In genomic region chr19:48631254-48631653, GRCh38 we compare ENCODE assay signal across 12 cellular contexts. TPM values are rescaled to one million over a fixed set of nuclear protein-coding genes. Genes with fewer than 3 reads are reported as not detected.
A peak's percentile ranks its signal among the peaks of the same experiment; 100 is the strongest.
DNase-seq lines count a peak whose midpoint lies in the region; ATAC-seq and TF ChIP-seq lines count a peak whose summit lies in the region.
"Had no signal": no experiment of that assay in that cellular context is flagged by ENCODE, and none has a peak within 500 bp of the region (broad histone marks: within the 10 kb centered on the region; RNA-seq: fewer than 3 reads in every experiment).

No MANE protein-coding gene starts in this region.

- no peaks in the 10 kb centered on the region for H3K27me3 Mint-ChIP-seq in activated T-helper 1 cell treated with anti-CD3 and anti-CD28 coated beads, Interleukin-12 subunit alpha, Interleukin-12 subunit beta, Interleukin-2, Interleukin-4 antibody, amounts not matched to agents 30 ng/mL and 10 ng/mL and 1 ng/mL, durations not matched to agents 14 hours and 24 hours and 36 hours (ENCODE audit: insufficient read depth)

- peaks cover 38% of the 10 kb centered on the region for H3K36me3 Mint-ChIP-seq in stimulated activated effector memory CD8-positive, alpha-beta T cell treated with anti-CD3 and anti-CD28 coated beads, Interleukin-12 subunit alpha, Interleukin-12 subunit beta, amount 100 ng/mL, for 72 hours
- peaks cover 9% of the 10 kb centered on the region for H3K36me3 Mint-ChIP-seq in activated T-helper 1 cell treated with anti-CD3 and anti-CD28 coated beads, Interleukin-12 subunit alpha, Interleukin-12 subunit beta, Interleukin-2, Interleukin-4 antibody, amounts not matched to agents 30 ng/mL and 10 ng/mL and 1 ng/mL, durations not matched to agents 14 hours and 24 hours and 36 hours (ENCODE audit: low read depth)

- intact Hi-C loops in activated T-helper 1 cell treated with anti-CD3 and anti-CD28 coated beads, Interleukin-12 subunit alpha, Interleukin-12 subunit beta, Interleukin-2, Interleukin-4 antibody, amounts not matched to agents 30 ng/mL and 10 ng/mL and 1 ng/mL, durations not matched to agents 14 hours and 24 hours and 36 hours (cut with micrococcal nuclease): loop anchor here (10.0 kb wide), 1 partner anchor 484 kb away; the partner anchor contains the start of genes C19orf73, LIN7B and PPFIA3

- H3K27me3 ChIP-seq in iPS-18a (ENCODE audit: control insufficient read depth, insufficient read depth, low read length): peaks cover 6% of the 10 kb centered on the region

- H3K4me3 ChIP-seq in iPS-18a (ENCODE audit: low read length) (peak overlapping the region; percentile 47), foreskin fibroblast (ENCODE audit: low read depth in 1 of 2, low read length in 2 of 2) (no peak overlapping the region)

- peak overlapping the region; percentile 45 for H3K27ac Mint-ChIP-seq in stimulated activated effector memory CD8-positive, alpha-beta T cell treated with anti-CD3 and anti-CD28 coated beads, Interleukin-12 subunit alpha, Interleukin-12 subunit beta, amount 100 ng/mL, for 72 hours
- H3K27ac Mint-ChIP-seq in activated T-helper 1 cell treated with anti-CD3 and anti-CD28 coated beads, Interleukin-12 subunit alpha, Interleukin-12 subunit beta, Interleukin-2, Interleukin-4 antibody, amounts not matched to agents 30 ng/mL and 10 ng/mL and 1 ng/mL, durations not matched to agents 14 hours and 24 hours and 36 hours: no peak overlapping the region

- no peaks in the 10 kb centered on the region for H3K9me3 ChIP-seq in iPS-18a (ENCODE audit: control insufficient read depth, low read depth, low read length)

- DNase-seq in G401 (ENCODE audit: low spot score) (peak; percentile 44), RWPE1 (ENCODE audit: low spot score) (no peak), foreskin fibroblast (no peak)
- no peak for DNase-seq in stimulated activated effector memory CD8-positive, alpha-beta T cell treated with anti-CD3 and anti-CD28 coated beads, Interleukin-12 subunit alpha, Interleukin-12 subunit beta, amount 100 ng/mL, for 72 hours (ENCODE audit: low spot score in 2 of 2)
- DNase-seq in activated T-helper 1 cell treated with anti-CD3 and anti-CD28 coated beads, Interleukin-12 subunit alpha, Interleukin-12 subunit beta, Interleukin-2, Interleukin-4 antibody, amounts not matched to agents 30 ng/mL and 10 ng/mL and 1 ng/mL, durations not matched to agents 14 hours and 24 hours and 36 hours (ENCODE audit: low spot score): no peak
- DNase-seq: activated T-cell treated with anti-CD3 and anti-CD28 coated beads, Interleukin-2, amount 50 U/mL, for 4 hours; NCI-H82 had no signal

- H3K4me1 ChIP-seq in iPS-18a (ENCODE audit: control insufficient read depth, low read depth, low read length): peaks cover 33% of the 10 kb centered on the region

- H3K36me3 ChIP-seq in iPS-18a (ENCODE audit: control insufficient read depth, low read depth, low read length): no peaks in the 10 kb centered on the region

- POLR2A ChIA-PET in RWPE1 (lab: Yijun Ruan, JAX; ENCODE audit: low non-redundant PET): interaction anchor here (0.5 kb wide), 1 partner anchor 120 kb away, joined by 3 read pairs; no protein-coding TSS in a partner anchor

- no peak for TF ChIP-seq CTCF in RWPE1 (conservative IDR thresholded peaks at IDR 0.05; ENCODE audit: low read depth)
- no peak for TF ChIP-seq CTCF in foreskin fibroblast (IDR thresholded peaks at IDR 0.05; ENCODE audit: low read depth, low read length)

- in situ Hi-C loops in G401 (cut with HindIII; ENCODE audit: low sequenced_read_pairs): no loop called here

- no peaks in the 10 kb centered on the region for H3K9me3 Mint-ChIP-seq in stimulated activated effector memory CD8-positive, alpha-beta T cell treated with anti-CD3 and anti-CD28 coated beads, Interleukin-12 subunit alpha, Interleukin-12 subunit beta, amount 100 ng/mL, for 72 hours
- no peaks in the 10 kb centered on the region for H3K9me3 Mint-ChIP-seq in activated T-helper 1 cell treated with anti-CD3 and anti-CD28 coated beads, Interleukin-12 subunit alpha, Interleukin-12 subunit beta, Interleukin-2, Interleukin-4 antibody, amounts not matched to agents 30 ng/mL and 10 ng/mL and 1 ng/mL, durations not matched to agents 14 hours and 24 hours and 36 hours
- H3K9me3 Mint-ChIP-seq: activated T-cell treated with anti-CD3 and anti-CD28 coated beads, Interleukin-2, amount 50 U/mL, for 4 hours; nephron had no signal

- no peak overlapping the region for H3K4me3 Mint-ChIP-seq in stimulated activated effector memory CD8-positive, alpha-beta T cell treated with anti-CD3 and anti-CD28 coated beads, Interleukin-12 subunit alpha, Interleukin-12 subunit beta, amount 100 ng/mL, for 72 hours
- H3K4me3 Mint-ChIP-seq in activated T-helper 1 cell treated with anti-CD3 and anti-CD28 coated beads, Interleukin-12 subunit alpha, Interleukin-12 subunit beta, Interleukin-2, Interleukin-4 antibody, amounts not matched to agents 30 ng/mL and 10 ng/mL and 1 ng/mL, durations not matched to agents 14 hours and 24 hours and 36 hours: no peak overlapping the region
- H3K4me3 Mint-ChIP-seq: activated T-cell treated with anti-CD3 and anti-CD28 coated beads, Interleukin-2, amount 50 U/mL, for 4 hours had no signal

- peaks cover 36% of the 10 kb centered on the region for H3K4me1 Mint-ChIP-seq in stimulated activated effector memory CD8-positive, alpha-beta T cell treated with anti-CD3 and anti-CD28 coated beads, Interleukin-12 subunit alpha, Interleukin-12 subunit beta, amount 100 ng/mL, for 72 hours
- peaks cover 16% of the 10 kb centered on the region for H3K4me1 Mint-ChIP-seq in activated T-helper 1 cell treated with anti-CD3 and anti-CD28 coated beads, Interleukin-12 subunit alpha, Interleukin-12 subunit beta, Interleukin-2, Interleukin-4 antibody, amounts not matched to agents 30 ng/mL and 10 ng/mL and 1 ng/mL, durations not matched to agents 14 hours and 24 hours and 36 hours (ENCODE audit: low read depth)

- peak overlapping the region; percentile 99 for H3K27ac ChIP-seq in RWPE1
- peak overlapping the region; percentile 30 for H3K27ac ChIP-seq in iPS-18a (ENCODE audit: low read length)
- H3K27ac ChIP-seq: KMS-11 had no signal

- peak overlapping the region; percentile 61 for H3K9ac ChIP-seq in iPS-18a (ENCODE audit: low read length)
- H3K9ac ChIP-seq: KMS-11 had no signal

- ATAC-seq in stimulated activated effector memory CD8-positive, alpha-beta T cell treated with anti-CD3 and anti-CD28 coated beads, Interleukin-12 subunit alpha, Interleukin-12 subunit beta, amount 100 ng/mL, for 72 hours: no peak
- no peak for ATAC-seq in HG02642 (IDR thresholded peaks at IDR 0.05; ENCODE audit: poor library complexity, unreplicated experiment)
- ATAC-seq: activated T-cell treated with anti-CD3 and anti-CD28 coated beads, Interleukin-2, amount 50 U/mL, for 4 hours had no signal

- CTCF ChIA-PET in RWPE1 (lab: Yijun Ruan, JAX): no interaction called here

RNA-seq across cellular contexts. Expression of gene DBP, which starts 5.9 kb away (rescaled TPM):
- total RNA-seq in G401 (2014; rRNA removed; shearing (Covaris generic)): 25.5 and 40.0 TPM in 2 replicates
- total RNA-seq in activated T-helper 1 cell treated with anti-CD3 and anti-CD28 coated beads, Interleukin-12 subunit alpha, Interleukin-12 subunit beta, Interleukin-2, Interleukin-4 antibody, amounts not matched to agents 30 ng/mL and 10 ng/mL and 1 ng/mL, durations not matched to agents 14 hours and 24 hours and 36 hours: 8.5 and 9.1 TPM in 2 replicates

RNA-seq across cellular contexts. Expression of gene SPHK2, which starts 11.9 kb away (rescaled TPM):
- 16.5 and 45.7 TPM in 2 replicates for total RNA-seq in G401 (2014; rRNA removed; shearing (Covaris generic))
- total RNA-seq in activated T-helper 1 cell treated with anti-CD3 and anti-CD28 coated beads, Interleukin-12 subunit alpha, Interleukin-12 subunit beta, Interleukin-2, Interleukin-4 antibody, amounts not matched to agents 30 ng/mL and 10 ng/mL and 1 ng/mL, durations not matched to agents 14 hours and 24 hours and 36 hours: 40.8 and 44.1 TPM in 2 replicates

RNA-seq across cellular contexts. Expression of gene RPL18, which starts 12.3 kb away (rescaled TPM):
- total RNA-seq in G401 (2014; rRNA removed; shearing (Covaris generic)): 3,072 and 3,826 TPM in 2 replicates
- total RNA-seq in activated T-helper 1 cell treated with anti-CD3 and anti-CD28 coated beads, Interleukin-12 subunit alpha, Interleukin-12 subunit beta, Interleukin-2, Interleukin-4 antibody, amounts not matched to agents 30 ng/mL and 10 ng/mL and 1 ng/mL, durations not matched to agents 14 hours and 24 hours and 36 hours: 1,774 and 1,780 TPM in 2 replicates

RNA-seq across cellular contexts. Expression of gene CA11, which starts 14.7 kb away (rescaled TPM):
- total RNA-seq in G401 (2014; rRNA removed; shearing (Covaris generic)): 103 TPM in 2 replicates
- total RNA-seq in activated T-helper 1 cell treated with anti-CD3 and anti-CD28 coated beads, Interleukin-12 subunit alpha, Interleukin-12 subunit beta, Interleukin-2, Interleukin-4 antibody, amounts not matched to agents 30 ng/mL and 10 ng/mL and 1 ng/mL, durations not matched to agents 14 hours and 24 hours and 36 hours: 13.0 and 13.9 TPM in 2 replicates

RNA-seq across cellular contexts. Expression of gene FAM83E, which starts 16.4 kb away (rescaled TPM):
- total RNA-seq in G401 (2014; rRNA removed; shearing (Covaris generic)): 0.34 TPM in 1 of 2 replicates, not detected in the other
- 7.3 TPM in 2 replicates for total RNA-seq in activated T-helper 1 cell treated with anti-CD3 and anti-CD28 coated beads, Interleukin-12 subunit alpha, Interleukin-12 subunit beta, Interleukin-2, Interleukin-4 antibody, amounts not matched to agents 30 ng/mL and 10 ng/mL and 1 ng/mL, durations not matched to agents 14 hours and 24 hours and 36 hours
- total RNA-seq: cerebellum had no signal
